Comparison of ENCODE assay signal across 11 cellular contexts in genomic region chr3:187669675-187670504, GRCh38. TPM values are rescaled to one million over a fixed set of nuclear protein-coding genes. Genes with fewer than 3 reads are reported as not detected.
DNase-seq lines count a peak whose midpoint lies in the region; ATAC-seq, FAIRE-seq and TF ChIP-seq lines count a peak whose summit lies in the region.
"Had no signal": no experiment of that assay in that cellular context is flagged by ENCODE, and none has a peak within 500 bp of the region (broad histone marks: within the 10 kb centered on the region; RNA-seq: fewer than 3 reads in every experiment).

TSS of gene SST (minus strand) at chr3:187670394. CDS start at chr3:187670291, 103 bp downstream.

- H3K4me1 Mint-ChIP-seq in MCF 10A (ENCODE audit: insufficient read depth, unreplicated experiment) = no peaks in the 10 kb centered on the region
- H3K4me1 Mint-ChIP-seq in activated naive CD8-positive, alpha-beta T cell treated with anti-CD3 and anti-CD28 coated beads, Interleukin-2, amount 50 U/mL, for 24 hours = peaks cover 13% of the 10 kb centered on the region
- H3K4me1 Mint-ChIP-seq: CD4-positive, CD25-positive, alpha-beta regulatory T cell had no signal

- peaks cover 0 to 41% of the 10 kb centered on the region in 2 donors for H3K27me3 ChIP-seq in breast epithelium

- no peaks in the 10 kb centered on the region for H3K4me1 ChIP-seq in breast epithelium

- FAIRE-seq in urothelium cell line (lab: Jason Lieb, UNC) = no peak

- POLR2A ChIA-PET in MCF 10A (lab: Yijun Ruan, JAX) = interaction anchor here (0.6 to 1.0 kb wide), 3 partner anchors 9 to 475 kb away, joined by 3 read pairs; no protein-coding TSS in a partner anchor

- intact Hi-C loops in MCF 10A (cut with micrococcal nuclease) (no loop called here), breast epithelium (cut with DNase I; ENCODE audit: low total_unique reads) (loop anchor here (10.0 kb wide), 1 partner anchor 445 kb away; no protein-coding TSS in a partner anchor)

- no peak within 1 kb of the TSS for H3K4me3 ChIP-seq in breast epithelium

- TF ChIP-seq POLR2A in breast epithelium (IDR thresholded peaks at IDR 0.05) = no peak

- peak; percentile 47 for DNase-seq in MCF 10A (ENCODE audit: unreplicated experiment)
- DNase-seq in breast epithelium (ENCODE audit: low spot score in 2 of 2) = no peak
- peak; percentile 37 for DNase-seq in activated naive CD8-positive, alpha-beta T cell treated with anti-CD3 and anti-CD28 coated beads, Interleukin-2, amount 50 U/mL, for 24 hours
- DNase-seq in iPS-NIHi11 (ENCODE audit: low spot score) = peak; percentile 85
- peak; percentile 67 for DNase-seq in urothelium cell line (ENCODE audit: low spot score)
- DNase-seq in middle frontal gyrus (ENCODE audit: extremely low spot score, low spot score) = no peak
- no peak for DNase-seq in NCI-H2171 treated with DMSO at 0.1 percent for 48 hours (lab: John Stamatoyannopoulos, UW)

- TF ChIP-seq CTCF in MCF 10A (IDR thresholded peaks at IDR 0.05; ENCODE audit: unreplicated experiment) (no peak), breast epithelium (IDR thresholded peaks at IDR 0.05) (no peak)

- CTCF ChIA-PET in MCF 10A (lab: Yijun Ruan, JAX) = interaction anchor here (0.6 to 19.7 kb wide), 6 partner anchors 8 to 450 kb away, joined by 3 to 629 read pairs (median 8); no protein-coding TSS in a partner anchor

- H3K27ac ChIP-seq in breast epithelium = no peak within 1 kb of the TSS
- H3K27ac ChIP-seq: neutrophil had no signal

- H3K36me3 Mint-ChIP-seq in MCF 10A (ENCODE audit: insufficient read depth, unreplicated experiment) = no peaks in the 10 kb centered on the region
- no peaks in the 10 kb centered on the region for H3K36me3 Mint-ChIP-seq in activated naive CD8-positive, alpha-beta T cell treated with anti-CD3 and anti-CD28 coated beads, Interleukin-2, amount 50 U/mL, for 24 hours (ENCODE audit: low read depth)
- H3K36me3 Mint-ChIP-seq: CD4-positive, CD25-positive, alpha-beta regulatory T cell had no signal

- peaks cover 83% of the 10 kb centered on the region for H3K27me3 Mint-ChIP-seq in MCF 10A (ENCODE audit: insufficient read depth, unreplicated experiment)
- peaks cover 66% of the 10 kb centered on the region for H3K27me3 Mint-ChIP-seq in activated naive CD8-positive, alpha-beta T cell treated with anti-CD3 and anti-CD28 coated beads, Interleukin-2, amount 50 U/mL, for 24 hours

- no peak within 1 kb of the TSS for H3K27ac Mint-ChIP-seq in MCF 10A (ENCODE audit: low read depth, unreplicated experiment)
- no peak within 1 kb of the TSS for H3K27ac Mint-ChIP-seq in activated naive CD8-positive, alpha-beta T cell treated with anti-CD3 and anti-CD28 coated beads, Interleukin-2, amount 50 U/mL, for 24 hours
- H3K27ac Mint-ChIP-seq: CD4-positive, CD25-positive, alpha-beta regulatory T cell had no signal

- no peak within 1 kb of the TSS for H3K4me3 Mint-ChIP-seq in MCF 10A (ENCODE audit: unreplicated experiment)
- H3K4me3 Mint-ChIP-seq in activated naive CD8-positive, alpha-beta T cell treated with anti-CD3 and anti-CD28 coated beads, Interleukin-2, amount 50 U/mL, for 24 hours = no peak within 1 kb of the TSS
- H3K4me3 Mint-ChIP-seq: CD4-positive, CD25-positive, alpha-beta regulatory T cell had no signal

- BruUV-seq in MCF 10A (replicated peaks; lab: Mats Ljungman, UMichigan) = no TSS peak

- no peak for ATAC-seq in activated naive CD8-positive, alpha-beta T cell treated with anti-CD3 and anti-CD28 coated beads, Interleukin-2, amount 50 U/mL, for 24 hours
- ATAC-seq in HG02763 (IDR thresholded peaks at IDR 0.05; ENCODE audit: unreplicated experiment) = no peak

- no peaks in the 10 kb centered on the region for H3K9me3 Mint-ChIP-seq in MCF 10A (ENCODE audit: unreplicated experiment)
- no peaks in the 10 kb centered on the region for H3K9me3 Mint-ChIP-seq in activated naive CD8-positive, alpha-beta T cell treated with anti-CD3 and anti-CD28 coated beads, Interleukin-2, amount 50 U/mL, for 24 hours
- H3K9me3 Mint-ChIP-seq: CD4-positive, CD25-positive, alpha-beta regulatory T cell had no signal

- H3K9me3 ChIP-seq in breast epithelium = no peaks in the 10 kb centered on the region
- H3K9me3 ChIP-seq: neutrophil had no signal

- no peaks in the 10 kb centered on the region for H3K36me3 ChIP-seq in breast epithelium
- H3K36me3 ChIP-seq: neutrophil had no signal

RNA-seq across cellular contexts. Expression of gene SST, which starts in this region (rescaled TPM):
- total RNA-seq in MCF 10A (2022) = not detected in 2 replicates
- total RNA-seq in breast epithelium = not detected
- total RNA-seq: CD4-positive, CD25-positive, alpha-beta regulatory T cell; T-helper 1 cell treated with Interleukin-12 subunit alpha and Interleukin-12 subunit beta and Interleukin-4 antibody, amounts not matched to agents 30 ng/mL and 1 ng/mL, for 36 hours had no signal

Comparison
In these comparisons a context has a peak if more than half of its experiments do, and no peak if none do; other contexts are left out.
1. Peak in DNase-seq in MCF 10A; RNA of the gene not detected or under 1 TPM.
2. DNase-seq: peak in activated naive CD8-positive, alpha-beta T cell treated with anti-CD3 and anti-CD28 coated beads, Interleukin-2, amount 50 U/mL, for 24 hours (single experiment), iPS-NIHi11 (single experiment) and urothelium cell line (single experiment); none in breast epithelium (0 of 2), middle frontal gyrus (single experiment) and NCI-H2171 treated with DMSO at 0.1 percent for 48 hours (single experiment).